Comparison of ENCODE assay signal across 1 cellular context in the genomic region with DNA sequence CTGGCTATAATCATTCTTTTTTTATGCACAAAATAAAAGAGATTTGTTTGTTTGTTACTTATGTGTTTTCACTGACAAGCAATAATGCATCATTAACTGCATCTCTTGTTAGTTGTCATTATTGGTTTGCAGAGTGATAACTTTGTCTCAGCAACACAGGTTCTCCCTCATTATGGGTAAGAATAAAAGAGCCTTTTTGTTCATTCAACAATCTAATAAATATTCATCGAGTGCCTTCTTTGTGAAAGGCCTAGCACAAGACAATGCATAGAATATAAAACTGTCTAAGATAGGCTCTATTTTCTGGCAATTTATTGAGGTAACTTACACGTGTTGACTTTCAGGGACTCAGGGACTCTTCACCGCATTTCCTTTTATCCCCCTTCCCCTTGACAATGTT.
TF ChIP-seq lines count a peak whose summit lies in the region.

No MANE protein-coding gene starts in this region.

TF ChIP-seq in neural cell, 6 proteins besides CTCF, POLR2A, EP300 and RAD21 (continued from another document):
- TF ChIP-seq, protein P1, sequence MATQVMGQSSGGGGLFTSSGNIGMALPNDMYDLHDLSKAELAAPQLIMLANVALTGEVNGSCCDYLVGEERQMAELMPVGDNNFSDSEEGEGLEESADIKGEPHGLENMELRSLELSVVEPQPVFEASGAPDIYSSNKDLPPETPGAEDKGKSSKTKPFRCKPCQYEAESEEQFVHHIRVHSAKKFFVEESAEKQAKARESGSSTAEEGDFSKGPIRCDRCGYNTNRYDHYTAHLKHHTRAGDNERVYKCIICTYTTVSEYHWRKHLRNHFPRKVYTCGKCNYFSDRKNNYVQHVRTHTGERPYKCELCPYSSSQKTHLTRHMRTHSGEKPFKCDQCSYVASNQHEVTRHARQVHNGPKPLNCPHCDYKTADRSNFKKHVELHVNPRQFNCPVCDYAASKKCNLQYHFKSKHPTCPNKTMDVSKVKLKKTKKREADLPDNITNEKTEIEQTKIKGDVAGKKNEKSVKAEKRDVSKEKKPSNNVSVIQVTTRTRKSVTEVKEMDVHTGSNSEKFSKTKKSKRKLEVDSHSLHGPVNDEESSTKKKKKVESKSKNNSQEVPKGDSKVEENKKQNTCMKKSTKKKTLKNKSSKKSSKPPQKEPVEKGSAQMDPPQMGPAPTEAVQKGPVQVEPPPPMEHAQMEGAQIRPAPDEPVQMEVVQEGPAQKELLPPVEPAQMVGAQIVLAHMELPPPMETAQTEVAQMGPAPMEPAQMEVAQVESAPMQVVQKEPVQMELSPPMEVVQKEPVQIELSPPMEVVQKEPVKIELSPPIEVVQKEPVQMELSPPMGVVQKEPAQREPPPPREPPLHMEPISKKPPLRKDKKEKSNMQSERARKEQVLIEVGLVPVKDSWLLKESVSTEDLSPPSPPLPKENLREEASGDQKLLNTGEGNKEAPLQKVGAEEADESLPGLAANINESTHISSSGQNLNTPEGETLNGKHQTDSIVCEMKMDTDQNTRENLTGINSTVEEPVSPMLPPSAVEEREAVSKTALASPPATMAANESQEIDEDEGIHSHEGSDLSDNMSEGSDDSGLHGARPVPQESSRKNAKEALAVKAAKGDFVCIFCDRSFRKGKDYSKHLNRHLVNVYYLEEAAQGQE (IDR thresholded peaks at IDR 0.05; ENCODE audit: borderline replicate concordance): no peak
- no peak for TF ChIP-seq MXI1 (conservative IDR thresholded peaks at IDR 0.05; ENCODE audit: poor library complexity, severe bottlenecking)
- no peak for TF ChIP-seq POLR2AphosphoS5 (IDR thresholded peaks at IDR 0.05)
